Comparison of ENCODE assay signal across 1 cellular context in the genomic region with DNA sequence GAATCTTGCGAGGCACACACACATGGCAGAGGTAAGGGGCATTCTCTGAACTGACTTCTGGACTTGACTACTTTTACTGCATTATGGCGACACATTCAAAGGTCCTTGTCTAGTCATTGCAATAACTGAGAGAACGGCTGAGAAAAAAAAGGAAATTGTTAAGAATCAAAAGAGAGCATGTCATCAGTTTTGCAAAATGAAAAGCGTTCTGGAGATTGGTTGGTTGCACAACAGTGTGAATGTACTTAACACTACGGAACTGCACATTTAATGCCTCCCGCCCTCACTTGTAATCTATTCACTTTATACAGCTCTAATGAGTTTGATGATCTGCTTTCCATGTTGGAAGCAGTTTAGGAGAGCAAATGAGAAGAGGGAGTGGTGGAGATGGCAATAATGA.
TF ChIP-seq lines count a peak whose summit lies in the region.

No MANE protein-coding gene starts in this region.

TF ChIP-seq in GM23338, 12 proteins besides CTCF, POLR2A, EP300 and RAD21 (continued from another document):
- no peak for TF ChIP-seq ZNF462 (CRISPR knock-in tag; IDR thresholded peaks at IDR 0.05)
- TF ChIP-seq JUNB (IDR thresholded peaks at IDR 0.05; ENCODE audit: unreplicated experiment), result no peak
- no peak for TF ChIP-seq ZNF114 (CRISPR knock-in tag; IDR thresholded peaks at IDR 0.05)
- no peak for TF ChIP-seq CREB1 (CRISPR knock-in tag; IDR thresholded peaks at IDR 0.05; ENCODE audit: low read depth)
- no peak for TF ChIP-seq ZNF331 (CRISPR knock-in tag; IDR thresholded peaks at IDR 0.05; ENCODE audit: low read depth)
- no peak for TF ChIP-seq REST (IDR thresholded peaks at IDR 0.05; ENCODE audit: unreplicated experiment)
- no peak for TF ChIP-seq NANOG (IDR thresholded peaks at IDR 0.05; ENCODE audit: borderline replicate concordance)
- TF ChIP-seq STAT1 (IDR thresholded peaks at IDR 0.05; ENCODE audit: unreplicated experiment), result no peak
